In the genomic region with DNA sequence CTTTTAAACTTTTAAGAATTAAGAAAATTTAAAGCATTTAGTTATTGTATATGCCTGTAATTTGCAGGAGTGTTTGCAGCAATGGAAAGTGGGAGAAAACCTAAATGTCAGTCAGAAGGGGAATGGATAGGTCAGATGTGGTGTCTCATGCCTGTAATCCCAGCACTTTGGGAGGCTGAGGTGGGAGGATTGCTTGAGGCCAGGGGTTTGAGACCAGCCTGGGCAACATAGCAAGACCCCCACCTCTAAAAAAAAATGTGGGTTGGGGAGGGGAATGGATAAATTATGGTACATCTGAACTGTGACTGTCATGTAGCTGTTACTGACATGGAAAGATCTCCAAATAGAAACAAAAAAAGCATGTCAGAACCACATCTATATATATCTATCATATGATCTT, we compare ENCODE assay signal across 15 cellular contexts. TPM values are rescaled to one million over a fixed set of nuclear protein-coding genes. Genes with fewer than 3 reads are reported as not detected.
DNase-seq lines count a peak whose midpoint lies in the region; ATAC-seq, FAIRE-seq and TF ChIP-seq lines count a peak whose summit lies in the region.
"Had no signal": no experiment of that assay in that cellular context is flagged by ENCODE, and none has a peak within 500 bp of the region (broad histone marks: within the 10 kb centered on the region; RNA-seq: fewer than 3 reads in every experiment).

No MANE protein-coding gene starts in this region.

- H4K20me1 ChIP-seq in astrocyte (ENCODE audit: insufficient read depth, low read length): peaks cover 15% of the 10 kb centered on the region

- intact Hi-C loops in CD8-positive, alpha-beta T cell (cut with DNase I, micrococcal nuclease): loop anchor here (5.0 kb wide), 4 partner anchors 37 to 1603 kb away; a partner anchor contains a TSS

- FAIRE-seq in astrocyte (lab: Jason Lieb, UNC): no peak

- no peaks in the 10 kb centered on the region for H3K9me3 ChIP-seq in CD8-positive, alpha-beta T cell (ENCODE audit: low read length)
- H3K9me3 ChIP-seq in astrocyte (ENCODE audit: insufficient read depth, low read depth, low read length): no peaks in the 10 kb centered on the region
- H3K9me3 ChIP-seq in neuron (ENCODE audit: low read length): no peaks in the 10 kb centered on the region
- H3K9me3 ChIP-seq: uterus had no signal

- DNase-seq in CD8-positive, alpha-beta T cell: no peak
- no peak for DNase-seq in HFFc6
- DNase-seq in astrocyte (ENCODE audit: low read depth): no peak
- DNase-seq in stimulated activated CD4-positive, alpha-beta T cell treated with anti-CD3 and anti-CD28 coated beads, Interleukin-2, amount 100 ng/mL, for 48 hours: no peak
- DNase-seq in GOT3 (lab: John Stamatoyannopoulos, UW): no peak
- no peak for DNase-seq in stimulated activated naive CD4-positive, alpha-beta T cell treated with Interleukin-2 at 50 U/mL for 16 hours (lab: John Stamatoyannopoulos, UW)
- DNase-seq: mesenchymal stem cell; NCI-H187 treated with DMSO at 0.1 percent for 48 hours; NCI-H524; stimulated activated naive CD4-positive, alpha-beta T cell; uterus had no signal

- POLR2A ChIA-PET in CD8-positive, alpha-beta T cell (lab: Charles Lee): no interaction called here

- no peak overlapping the region for H3K27ac ChIP-seq in CD8-positive, alpha-beta T cell (ENCODE audit: low read depth, low read length)
- H3K27ac ChIP-seq in astrocyte (ENCODE audit: low read depth, low read length): no peak overlapping the region
- H3K27ac ChIP-seq: C4-2B, HL-60, uterus, VCaP had no signal

- H3K36me3 ChIP-seq in CD8-positive, alpha-beta T cell (ENCODE audit: insufficient read depth, low read length): no peaks in the 10 kb centered on the region
- H3K36me3 ChIP-seq in astrocyte (ENCODE audit: insufficient read depth, low read length) (peaks cover 13% of the 10 kb centered on the region), neuron (ENCODE audit: insufficient read depth, low read length) (peaks cover 35% of the 10 kb centered on the region)
- H3K36me3 ChIP-seq: uterus had no signal

- H3K4me3 Mint-ChIP-seq in CD8-positive, alpha-beta T cell: peak overlapping the region; percentile 11
- H3K4me3 Mint-ChIP-seq in HFFc6 (peak overlapping the region; percentile 20; the same call in 1 of the 2 replicates), astrocyte (ENCODE audit: unreplicated experiment) (peak overlapping the region; percentile 98)

- no peak overlapping the region for H3K27ac Mint-ChIP-seq in CD8-positive, alpha-beta T cell
- H3K27ac Mint-ChIP-seq in HFFc6 (no peak overlapping the region), astrocyte (ENCODE audit: unreplicated experiment) (no peak overlapping the region)

- peaks cover 34% of the 10 kb centered on the region for H3K4me1 Mint-ChIP-seq in CD8-positive, alpha-beta T cell (ENCODE audit: low read depth)
- peaks cover 29% of the 10 kb centered on the region for H3K4me1 Mint-ChIP-seq in HFFc6 (ENCODE audit: low read depth)
- H3K4me1 Mint-ChIP-seq in astrocyte (ENCODE audit: low read depth, unreplicated experiment): peaks cover 11% of the 10 kb centered on the region

- CTCF ChIA-PET in CD8-positive, alpha-beta T cell (lab: Charles Lee): no interaction called here

- no peak overlapping the region for H3K9ac ChIP-seq in astrocyte (ENCODE audit: low read length)

- H3K36me3 Mint-ChIP-seq in CD8-positive, alpha-beta T cell: peaks cover 36% of the 10 kb centered on the region
- H3K36me3 Mint-ChIP-seq in HFFc6 (ENCODE audit: low read depth) (peaks cover 8% of the 10 kb centered on the region), astrocyte (ENCODE audit: low read depth, unreplicated experiment) (no peaks in the 10 kb centered on the region)

- peaks cover 15% of the 10 kb centered on the region for H3K4me1 ChIP-seq in CD8-positive, alpha-beta T cell (ENCODE audit: insufficient read depth, low read length)
- H3K4me1 ChIP-seq in astrocyte (ENCODE audit: insufficient read depth, low read length) (peaks cover 10% of the 10 kb centered on the region), neuron (ENCODE audit: insufficient read depth, low read length) (peaks cover 9% of the 10 kb centered on the region)

- H3K4me3 ChIP-seq in CD8-positive, alpha-beta T cell (ENCODE audit: low read depth, low read length): no peak overlapping the region
- H3K4me3 ChIP-seq in astrocyte (ENCODE audit: insufficient read depth, low read depth, low read length): no peak overlapping the region
- peak overlapping the region; percentile 65 for H3K4me3 ChIP-seq in neuron (ENCODE audit: low read length)
- H3K4me3 ChIP-seq: uterus had no signal

- no peaks in the 10 kb centered on the region for H3K9me3 Mint-ChIP-seq in CD8-positive, alpha-beta T cell
- H3K9me3 Mint-ChIP-seq in HFFc6 (no peaks in the 10 kb centered on the region), astrocyte (ENCODE audit: unreplicated experiment) (no peaks in the 10 kb centered on the region)

- no peak for ATAC-seq in CD8-positive, alpha-beta T cell

- no peak overlapping the region for H2AFZ ChIP-seq in astrocyte (ENCODE audit: low read depth, low read length)
- H2AFZ ChIP-seq in neuron (ENCODE audit: low read depth, low read length): no peak overlapping the region

- TF ChIP-seq CTCF in CD8-positive, alpha-beta T cell (IDR thresholded peaks at IDR 0.05): no peak
- TF ChIP-seq CTCF in HFFc6 (IDR thresholded peaks at IDR 0.05) (no peak), astrocyte (IDR thresholded peaks at IDR 0.05; ENCODE audit: insufficient read depth, low read depth, low read length) (no peak)

- H3K27me3 Mint-ChIP-seq in CD8-positive, alpha-beta T cell (ENCODE audit: low read depth): no peaks in the 10 kb centered on the region
- peaks cover 2% of the 10 kb centered on the region for H3K27me3 Mint-ChIP-seq in HFFc6 (ENCODE audit: insufficient read depth)
- H3K27me3 Mint-ChIP-seq in astrocyte (ENCODE audit: low read depth, unreplicated experiment): no peaks in the 10 kb centered on the region

- H3K79me2 ChIP-seq in astrocyte (ENCODE audit: insufficient read depth, low read length): peaks cover 67% of the 10 kb centered on the region

- H3K27me3 ChIP-seq in CD8-positive, alpha-beta T cell (ENCODE audit: insufficient read depth, low read length): no peaks in the 10 kb centered on the region
- no peaks in the 10 kb centered on the region for H3K27me3 ChIP-seq in astrocyte (ENCODE audit: insufficient read depth, low read length)
- H3K27me3 ChIP-seq in neuron (ENCODE audit: insufficient read depth, low read length): no peaks in the 10 kb centered on the region
- H3K27me3 ChIP-seq: uterus had no signal

- H3K4me2 ChIP-seq in astrocyte (ENCODE audit: low read length): peak overlapping the region; percentile 91

RNA-seq across cellular contexts. Expression of a gene that starts 2.1 kb away (rescaled TPM):
- total RNA-seq in CD8-positive, alpha-beta T cell: 10 to 100 TPM; 31.6 to 33.2 TPM
- 10 to 100 TPM; 66.5 to 77.6 (median 73.9) TPM for total RNA-seq in HFFc6 (2021; fragmentation: NEBNext Ultra II Directional; extraction: Animal tissue kit (Norgen Biotek cat#: 25700))
- 65.6 and 73.8 TPM in 2 replicates for total RNA-seq in astrocyte

RNA-seq across cellular contexts. Expression of a gene that starts 27.6 kb away (rescaled TPM):
- total RNA-seq in CD8-positive, alpha-beta T cell: 10 to 100 TPM; 89.5 to 93.6 TPM
- total RNA-seq in HFFc6 (2021; fragmentation: NEBNext Ultra II Directional; extraction: Animal tissue kit (Norgen Biotek cat#: 25700)): 100 to 1,000 TPM; 143 to 168 (median 157) TPM
- total RNA-seq in astrocyte: 113 and 129 TPM in 2 replicates

Comparison
In these comparisons a context has a peak if more than half of its experiments do, and no peak if none do; other contexts are left out.
1. H3K4me3 Mint-ChIP-seq: peak in every context shown above with its lines; median percentile 98 in astrocyte; 20 in HFFc6; 11 in CD8-positive, alpha-beta T cell.